Comparison of ENCODE assay signal across 10 cellular contexts in the genomic region with DNA sequence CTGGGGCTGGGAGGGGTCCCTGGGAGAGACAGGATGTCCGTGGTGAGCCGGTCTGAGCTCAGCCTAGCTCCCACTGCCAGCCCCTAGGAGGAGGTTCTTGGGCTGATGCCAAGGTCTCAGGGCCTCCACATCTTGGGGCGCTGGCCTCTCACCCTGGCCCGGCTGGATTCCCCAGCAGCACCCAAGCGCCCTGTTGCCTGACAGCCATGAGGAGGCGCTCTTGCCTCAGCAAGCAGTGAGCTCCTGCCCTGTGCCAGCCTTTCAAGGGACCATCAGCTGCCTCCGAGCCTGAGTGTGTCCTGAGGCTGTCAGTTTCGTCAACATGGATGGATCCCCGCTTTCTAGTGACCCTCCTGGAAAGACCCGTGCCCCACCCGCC.
A peak's percentile ranks its signal among the peaks of the same experiment; 100 is the strongest.
DNase-seq lines count a peak whose midpoint lies in the region; ATAC-seq and TF ChIP-seq lines count a peak whose summit lies in the region.
"Had no signal": no experiment of that assay in that cellular context is flagged by ENCODE, and none has a peak within 500 bp of the region (broad histone marks: within the 10 kb centered on the region; RNA-seq: fewer than 3 reads in every experiment).

No MANE protein-coding gene starts in this region.

- H3K9me3 Mint-ChIP-seq in type B pancreatic cell = peaks cover 5% of the 10 kb centered on the region
- peaks cover 0 to 11% of the 10 kb centered on the region in 2 donors for H3K9me3 Mint-ChIP-seq in effector memory CD8-positive, alpha-beta T cell
- H3K9me3 Mint-ChIP-seq: activated T-helper 2 cell treated with anti-CD3 and anti-CD28 coated beads, Interferon-gamma antibody, Interleukin-2, Interleukin-4, amounts not matched to agents 10 μg/mL and 5 μg/mL and 100 μg/mL, durations not matched to agents 14 hours and 24 hours and 36 hours had no signal

- WGBS in heart right ventricle, 2 donors = 67 to 70% methylated on average over 11 of the region's 11 CpGs

- H3K4me3 ChIP-seq in heart right ventricle = no peak overlapping the region

- ATAC-seq in heart right ventricle = no peak
- no peak for ATAC-seq in left cardiac atrium
- no peak for ATAC-seq in foreskin keratinocyte
- no peak for ATAC-seq in effector memory CD8-positive, alpha-beta T cell (replicated peaks)
- ATAC-seq in HG02970 (IDR thresholded peaks at IDR 0.05; ENCODE audit: low FRiP score, unreplicated experiment) = no peak
- ATAC-seq in GM18511 (IDR thresholded peaks at IDR 0.05; ENCODE audit: unreplicated experiment) = no peak

- H3K27ac ChIP-seq in heart right ventricle (no peak overlapping the region), foreskin keratinocyte (no peak overlapping the region)

- no peak overlapping the region for H3K27ac Mint-ChIP-seq in type B pancreatic cell
- H3K27ac Mint-ChIP-seq in effector memory CD8-positive, alpha-beta T cell = no peak overlapping the region
- H3K27ac Mint-ChIP-seq: activated T-helper 2 cell treated with anti-CD3 and anti-CD28 coated beads, Interferon-gamma antibody, Interleukin-2, Interleukin-4, amounts not matched to agents 10 μg/mL and 5 μg/mL and 100 μg/mL, durations not matched to agents 14 hours and 24 hours and 36 hours had no signal

- H3K36me3 ChIP-seq in heart right ventricle = no peaks in the 10 kb centered on the region

- no peak for DNase-seq in heart right ventricle
- no peak for DNase-seq in left cardiac atrium
- DNase-seq in RPMI8226 = peak; percentile 58
- DNase-seq in foreskin keratinocyte = no peak
- DNase-seq in type B pancreatic cell (ENCODE audit: extremely low spot score, unreplicated experiment) = no peak
- no peak for DNase-seq in effector memory CD8-positive, alpha-beta T cell
- DNase-seq: EL had no signal

- H3K4me1 ChIP-seq in heart right ventricle = peaks cover 0 to 16% (median 6%) of the 10 kb centered on the region in 9 donors
- H3K4me1 ChIP-seq in foreskin keratinocyte = peaks cover 9% of the 10 kb centered on the region

- peaks cover 4% of the 10 kb centered on the region for H3K27me3 Mint-ChIP-seq in type B pancreatic cell
- H3K27me3 Mint-ChIP-seq in effector memory CD8-positive, alpha-beta T cell = peaks cover 10 to 34% of the 10 kb centered on the region in 2 donors

- peak in 5 of 9 donors; percentile 28 to 40 (median 37) for TF ChIP-seq CTCF in heart right ventricle (IDR thresholded peaks at IDR 0.05)
- TF ChIP-seq CTCF in foreskin keratinocyte (conservative IDR thresholded peaks at IDR 0.05) = peak; percentile 64
- peak; percentile 50 for TF ChIP-seq CTCF in type B pancreatic cell (conservative IDR thresholded peaks at IDR 0.05)

- H3K36me3 Mint-ChIP-seq in type B pancreatic cell = peaks cover 4% of the 10 kb centered on the region
- H3K36me3 Mint-ChIP-seq in effector memory CD8-positive, alpha-beta T cell (ENCODE audit: insufficient read depth) = no peaks in the 10 kb centered on the region

- intact Hi-C loops in heart right ventricle (cut with DNase I) (no loop called here), left cardiac atrium (cut with DNase I) (no loop called here)

- H3K4me1 Mint-ChIP-seq in type B pancreatic cell (ENCODE audit: unreplicated experiment) = peaks cover 39% of the 10 kb centered on the region
- H3K4me1 Mint-ChIP-seq in effector memory CD8-positive, alpha-beta T cell (ENCODE audit: low read depth in 2 of 2) = no peaks in the 10 kb centered on the region

- no peaks in the 10 kb centered on the region for H3K9me3 ChIP-seq in heart right ventricle

- H3K4me3 Mint-ChIP-seq in type B pancreatic cell = no peak overlapping the region
- no peak overlapping the region for H3K4me3 Mint-ChIP-seq in effector memory CD8-positive, alpha-beta T cell

- H3K27me3 ChIP-seq in heart right ventricle (no peaks in the 10 kb centered on the region), foreskin keratinocyte (peaks cover 44% of the 10 kb centered on the region)
